Comparison of ENCODE assay signal across 19 cellular contexts in the genomic region with DNA sequence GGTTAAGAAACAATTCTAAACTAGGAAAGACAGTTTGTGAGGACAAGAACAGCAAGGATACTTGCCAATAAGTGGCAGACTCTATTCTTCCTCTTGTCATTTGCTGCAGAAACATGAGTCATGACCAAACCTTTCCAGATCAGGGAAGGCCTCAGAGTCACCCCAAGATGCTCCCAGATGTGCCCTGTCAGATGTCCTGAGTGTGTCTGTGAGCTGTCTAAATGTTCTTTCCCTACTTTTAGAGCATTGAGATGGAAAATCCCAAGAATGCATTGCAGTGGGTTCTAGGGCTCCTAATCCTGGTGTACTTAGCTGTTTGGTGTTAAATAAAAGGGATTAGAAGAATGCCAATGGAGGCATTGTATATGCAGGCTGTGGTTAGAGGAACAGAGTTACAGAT. TPM values are rescaled to one million over a fixed set of nuclear protein-coding genes. Genes with fewer than 3 reads are reported as not detected.
DNase-seq lines count a peak whose midpoint lies in the region; ATAC-seq and TF ChIP-seq lines count a peak whose summit lies in the region.
"Had no signal": no experiment of that assay in that cellular context is flagged by ENCODE, and none has a peak within 500 bp of the region (broad histone marks: within the 10 kb centered on the region; RNA-seq: fewer than 3 reads in every experiment).

No MANE protein-coding gene starts in this region.

- H3K36me3 Mint-ChIP-seq in endodermal cell (ENCODE audit: low read depth) (no peaks in the 10 kb centered on the region), HFFc6 (ENCODE audit: low read depth) (no peaks in the 10 kb centered on the region)

- H3K27me3 ChIP-seq in endodermal cell (ENCODE audit: control insufficient read depth, insufficient read depth, low read length, poor library complexity, severe bottlenecking), result no peaks in the 10 kb centered on the region

- no peak overlapping the region for H3K27ac ChIP-seq in endodermal cell (ENCODE audit: low read depth, low read length)
- H3K27ac ChIP-seq: RWPE1 had no signal

- DNase-seq in Ammon's horn (ENCODE audit: low spot score) (peak; percentile 6), endodermal cell (no peak), islet precursor cell (peak; percentile 70), sciatic nerve (ENCODE audit: low spot score) (no peak), HFFc6 (no peak), omental fat pad (ENCODE audit: low spot score) (no peak)
- DNase-seq: C1 segment of cervical spinal cord, DMS 273 treated with DMSO at 0.1 percent for 48 hours, GDM1, GOT3, NCI-H1436, NCI-H2029 treated with DMSO at 0.1 percent for 48 hours, NCI-H2171 treated with DMSO at 0.1 percent for 48 hours, NCI-H446 treated with DMSO at 0.1 percent for 48 hours, PC-3 had no signal

- H3K4me3 ChIP-seq in endodermal cell (ENCODE audit: low read length), result peak overlapping the region; percentile 64
- H3K4me3 ChIP-seq: GM12878, K562 had no signal

- intact Hi-C loops in sciatic nerve (cut with DNase I), result no loop called here

- H3K4me3 Mint-ChIP-seq in endodermal cell, result no peak overlapping the region
- H3K4me3 Mint-ChIP-seq in HFFc6, result no peak overlapping the region

- TF ChIP-seq CTCF in endodermal cell (conservative IDR thresholded peaks at IDR 0.05), result no peak
- TF ChIP-seq CTCF in HFFc6 (IDR thresholded peaks at IDR 0.05), result no peak
- TF ChIP-seq CTCF in omental fat pad (IDR thresholded peaks at IDR 0.05), result no peak

- H3K9ac ChIP-seq in endodermal cell (ENCODE audit: extremely low read depth, low read length, poor library complexity, severe bottlenecking), result no peak overlapping the region

- H3K4me1 Mint-ChIP-seq in endodermal cell (peaks cover 20% of the 10 kb centered on the region), HFFc6 (ENCODE audit: low read depth) (no peaks in the 10 kb centered on the region)

- H3K27me3 Mint-ChIP-seq in endodermal cell (ENCODE audit: insufficient read depth) (peaks cover 7% of the 10 kb centered on the region), HFFc6 (ENCODE audit: insufficient read depth) (no peaks in the 10 kb centered on the region)

- H3K4me1 ChIP-seq in endodermal cell (ENCODE audit: control insufficient read depth, insufficient read depth, low read length), result peaks cover 12% of the 10 kb centered on the region

- H3K9me3 Mint-ChIP-seq in endodermal cell, result peaks cover 5% of the 10 kb centered on the region
- peaks cover 40% of the 10 kb centered on the region for H3K9me3 Mint-ChIP-seq in HFFc6

- ATAC-seq in sciatic nerve, result peak; percentile 68
- ATAC-seq in GM18517 (IDR thresholded peaks at IDR 0.05; ENCODE audit: unreplicated experiment), result no peak
- ATAC-seq in omental fat pad (ENCODE audit: low FRiP score), result no peak
- ATAC-seq: GM12878, K562, PC-3 had no signal

- peaks cover 13% of the 10 kb centered on the region for H3K9me3 ChIP-seq in endodermal cell (ENCODE audit: control insufficient read depth, low read length)

- no peaks in the 10 kb centered on the region for H3K36me3 ChIP-seq in endodermal cell (ENCODE audit: control insufficient read depth, insufficient read depth, low read length)

- H3K27ac Mint-ChIP-seq in endodermal cell (peak overlapping the region; percentile 10), HFFc6 (no peak overlapping the region)

RNA-seq across cellular contexts. Expression of a gene that starts 57.5 kb away (rescaled TPM):
- total RNA-seq in endodermal cell (10 to 100 TPM in 1 of 2 donors, 1 to 10 TPM in 1; 9.2 to 12.9 TPM), sciatic nerve (16.8 TPM), omental fat pad (100 to 1,000 TPM in 2 of 4 donors, 10 to 100 TPM in 2; 83.4 to 172 (median 113) TPM)
- 4.9 TPM for polyA plus RNA-seq in endodermal cell (2013, experiment 1 of 2)
- 4.3 TPM for polyA plus RNA-seq in endodermal cell (2013, experiment 2 of 2)
- total RNA-seq in HFFc6 (2021; fragmentation: NEBNext Ultra II Directional; extraction: Animal tissue kit (Norgen Biotek cat#: 25700)), result not detected

Comparison
In these comparisons a context has a peak if more than half of its experiments do, and no peak if none do; other contexts are left out.
1. DNase-seq: peak in Ammon's horn (single experiment) and islet precursor cell (single experiment); none in endodermal cell (single experiment), sciatic nerve (single experiment), HFFc6 (single experiment) and omental fat pad (single experiment).
2. RNA of a gene that starts 57.5 kb away (total RNA-seq): 83.4 to 172 TPM in omental fat pad, 16.8 TPM in sciatic nerve (single experiment) and 9.2 to 12.9 TPM in endodermal cell; not detected in HFFc6; every median in the first group is over 4 times any median in the second.